19 cellular contexts compared by ENCODE assay signal in genomic region chr7:12765431-12766100, GRCh38.
DNase-seq lines count a peak whose midpoint lies in the region; ATAC-seq and TF ChIP-seq lines count a peak whose summit lies in the region.
"Had no signal": no experiment of that assay in that cellular context is flagged by ENCODE, and none has a peak within 500 bp of the region (broad histone marks: within the 10 kb centered on the region; RNA-seq: fewer than 3 reads in every experiment).

No MANE protein-coding gene starts in this region.

- 95% methylated on average over 2 of the region's 2 CpGs for WGBS in mammary epithelial cell (ENCODE audit: low coverage, missing lambda C conversion rate)

- in situ Hi-C loops in mammary epithelial cell (cut with MboI; ENCODE audit: low sequenced_read_pairs in 2 of 2): no loop called here

- no peak overlapping the region for H3K4me2 ChIP-seq in mammary epithelial cell (ENCODE audit: insufficient read depth, low read depth, low read length)

- CTCF ChIA-PET in mammary epithelial cell (lab: Charles Lee; ENCODE audit: low non-redundant PET): no interaction called here

- H3K27me3 ChIP-seq in mammary epithelial cell (ENCODE audit: insufficient read depth, low read length) (no peaks in the 10 kb centered on the region), breast epithelium (no peaks in the 10 kb centered on the region), SJCRH30 (no peaks in the 10 kb centered on the region), WERI-Rb-1 (ENCODE audit: insufficient read depth, low read depth, severe bottlenecking) (no peaks in the 10 kb centered on the region)

- DNase-seq in mammary epithelial cell (no peak), breast epithelium (ENCODE audit: low spot score in 2 of 2) (no peak), SJCRH30 (peak; percentile 7 to 22), myocyte (ENCODE audit: low read depth) (peak; percentile 83), hepatic stellate cell (ENCODE audit: low spot score) (no peak), WERI-Rb-1 (no peak)
- DNase-seq: AML-193; CD4-positive, CD25-positive, alpha-beta regulatory T cell; DMS79 treated with DMSO at 0.1 percent for 48 hours; KG1; NCI-H1105; NCI-H1694 treated with DMSO at 0.1 percent for 48 hours; NCI-H69; NK-92 treated with Interleukin-12 subunit alpha and Interleukin-12 subunit beta, amount 100 ng/mL, for 24 hours; OCI-M1 had no signal

- H2AFZ ChIP-seq in mammary epithelial cell (ENCODE audit: low read depth, low read length): peak overlapping the region; percentile 28

- ATAC-seq in GM19397 (IDR thresholded peaks at IDR 0.05; ENCODE audit: unreplicated experiment): no peak
- no peak for ATAC-seq in GM18505 (IDR thresholded peaks at IDR 0.05; ENCODE audit: unreplicated experiment)

- H3K9me3 ChIP-seq in mammary epithelial cell (replicated peaks; ENCODE audit: insufficient read depth, low read length) (no peaks in the 10 kb centered on the region), breast epithelium (no peaks in the 10 kb centered on the region), SJCRH30 (replicated peaks) (no peaks in the 10 kb centered on the region), WERI-Rb-1 (ENCODE audit: severe bottlenecking) (no peaks in the 10 kb centered on the region)

- H3K36me3 ChIP-seq in mammary epithelial cell (ENCODE audit: insufficient read depth, low read length) (no peaks in the 10 kb centered on the region), breast epithelium (no peaks in the 10 kb centered on the region), SJCRH30 (no peaks in the 10 kb centered on the region), WERI-Rb-1 (no peaks in the 10 kb centered on the region)

- H3K79me2 ChIP-seq in mammary epithelial cell (ENCODE audit: insufficient read depth, low read length): no peaks in the 10 kb centered on the region

- H4K20me1 ChIP-seq in mammary epithelial cell (ENCODE audit: insufficient read depth, low read length): no peaks in the 10 kb centered on the region

- H3K4me3 ChIP-seq in mammary epithelial cell (replicated peaks in 1 of 3; ENCODE audit: insufficient read depth in 1 of 3, low read depth in 2 of 3, low read length in 3 of 3) (no peak overlapping the region), breast epithelium (no peak overlapping the region), SJCRH30 (no peak overlapping the region), WERI-Rb-1 (ENCODE audit: low read depth, low read length) (no peak overlapping the region)

- no peak overlapping the region for H3K27ac ChIP-seq in mammary epithelial cell (ENCODE audit: insufficient read depth, low read depth, low read length)
- no peak overlapping the region for H3K27ac ChIP-seq in breast epithelium
- no peak overlapping the region for H3K27ac ChIP-seq in SJCRH30
- H3K27ac ChIP-seq in WERI-Rb-1: no peak overlapping the region
- H3K27ac ChIP-seq: HL-60, RWPE1 had no signal

- TF ChIP-seq CTCF in mammary epithelial cell (conservative IDR thresholded peaks at IDR 0.05 in 1 of 2, IDR thresholded peaks at IDR 0.05 in 1 of 2; ENCODE audit: extremely low read depth in 1 of 2, insufficient read depth in 1 of 2, low read depth in 1 of 2, low read length in 2 of 2): no peak
- TF ChIP-seq CTCF in breast epithelium (IDR thresholded peaks at IDR 0.05): no peak
- no peak for TF ChIP-seq CTCF in WERI-Rb-1 (IDR thresholded peaks at IDR 0.05; ENCODE audit: low read depth, low read length)

- no peak overlapping the region for H3K9ac ChIP-seq in mammary epithelial cell (ENCODE audit: insufficient read depth, low read length)

- TF ChIP-seq POLR2A in breast epithelium (IDR thresholded peaks at IDR 0.05): no peak
- TF ChIP-seq POLR2A in GM18505 (IDR thresholded peaks at IDR 0.05; ENCODE audit: borderline replicate concordance, extremely low read depth, insufficient read depth, insufficient read length): no peak

- BruUV-seq in mammary epithelial cell (replicated peaks; lab: Mats Ljungman, UMichigan): no TSS peak

- dilution Hi-C loops in mammary epithelial cell (cut with HindIII; ENCODE audit: low sequenced_read_pairs): no loop called here

- intact Hi-C loops in mammary epithelial cell (cut with micrococcal nuclease) (no loop called here), breast epithelium (cut with DNase I; ENCODE audit: low total_unique reads) (no loop called here)

- H3K4me1 ChIP-seq in mammary epithelial cell (ENCODE audit: insufficient read depth, low read length) (peaks cover 10% of the 10 kb centered on the region), breast epithelium (no peaks in the 10 kb centered on the region), SJCRH30 (no peaks in the 10 kb centered on the region; the same call in 1 of the 2 replicates)

Comparison
In these comparisons a context has a peak if more than half of its experiments do, and no peak if none do; other contexts are left out.
1. DNase-seq: peak in SJCRH30 (2 of 2) and myocyte (single experiment); none in mammary epithelial cell (single experiment), breast epithelium (0 of 2), hepatic stellate cell (single experiment) and WERI-Rb-1 (single experiment).